ENCODE assay signal across 18 cellular contexts in the genomic region with DNA sequence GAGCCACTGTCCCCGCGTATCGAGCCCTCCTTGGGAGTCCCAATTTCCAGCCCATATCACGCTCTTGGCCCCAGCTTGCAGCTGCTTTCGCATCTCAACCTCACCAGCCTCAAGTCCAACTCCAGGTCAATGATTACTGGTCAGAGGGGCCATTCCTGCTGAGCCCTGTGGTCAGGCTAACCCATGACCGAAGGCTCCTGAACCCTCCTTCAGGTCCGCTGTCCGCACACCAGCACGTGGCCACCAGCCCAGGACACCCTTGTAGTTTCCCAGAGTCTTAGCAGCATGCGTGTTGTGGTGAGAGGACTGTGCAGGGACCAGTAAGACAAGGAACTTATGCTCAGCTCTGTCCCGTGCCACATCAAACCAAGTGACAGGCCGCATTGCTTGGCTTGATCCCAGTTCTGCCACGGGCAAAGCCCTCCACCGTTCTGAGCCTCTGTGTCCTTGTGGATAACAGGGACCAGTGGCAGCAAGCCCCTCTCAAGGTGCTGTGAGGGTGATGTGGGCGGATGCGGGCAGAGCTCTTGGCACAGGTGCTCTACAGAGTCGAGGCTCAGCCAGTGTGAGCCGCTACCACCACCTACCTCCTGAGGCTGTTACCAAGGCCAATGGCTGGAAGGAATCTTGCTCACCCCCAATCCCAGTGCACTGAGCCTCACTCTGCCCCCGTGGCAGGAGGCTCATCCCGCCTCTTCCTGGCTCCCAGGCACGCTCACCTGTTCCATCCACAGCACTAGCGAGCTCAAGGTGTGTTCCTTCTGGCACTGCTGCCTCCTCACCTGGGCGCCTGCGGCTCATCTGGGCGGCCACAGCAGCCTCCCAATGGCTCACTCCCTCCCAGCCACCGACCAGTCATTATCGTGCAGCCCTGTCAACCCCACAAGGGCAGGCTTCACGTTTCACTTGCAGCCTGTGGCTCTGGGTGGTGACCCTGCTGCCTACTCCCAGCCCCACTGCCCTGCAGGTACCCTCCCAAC. TPM values are rescaled to one million over a fixed set of nuclear protein-coding genes. Genes with fewer than 3 reads are reported as not detected.
"Had no signal": no experiment of that assay in that cellular context is flagged by ENCODE, and none has a peak within 500 bp of the region (broad histone marks: within the 10 kb centered on the region; RNA-seq: fewer than 3 reads in every experiment).

No MANE protein-coding gene starts in this region.

- H3K4me1 Mint-ChIP-seq: activated naive CD4-positive, alpha-beta T cell treated with anti-CD3 and anti-CD28 coated beads, Interleukin-2, amount 50 U/mL, for 24 hours had no signal

- H3K27ac ChIP-seq: brain microvascular endothelial cell, hepatocyte had no signal

- H3K36me3 Mint-ChIP-seq: activated naive CD4-positive, alpha-beta T cell treated with anti-CD3 and anti-CD28 coated beads, Interleukin-2, amount 50 U/mL, for 24 hours; naive thymus-derived CD4-positive, alpha-beta T cell had no signal

- H3K27ac Mint-ChIP-seq: activated naive CD4-positive, alpha-beta T cell treated with anti-CD3 and anti-CD28 coated beads, Interleukin-2, amount 50 U/mL, for 24 hours; activated T-cell treated with anti-CD3 and anti-CD28 coated beads, Interleukin-2, amount 50 U/mL, for 24 hours; T-helper 2 cell treated with Interferon-gamma antibody and Interleukin-4, amounts not matched to agents 5 μg/mL and 100 μg/mL, for 36 hours had no signal

- ATAC-seq: naive thymus-derived CD4-positive, alpha-beta T cell had no signal

- H3K79me2 ChIP-seq: hepatocyte had no signal

- H3K4me3 Mint-ChIP-seq: activated naive CD4-positive, alpha-beta T cell treated with anti-CD3 and anti-CD28 coated beads, Interleukin-2, amount 50 U/mL, for 24 hours; activated T-cell treated with anti-CD3 and anti-CD28 coated beads, Interleukin-2, amount 50 U/mL, for 24 hours; naive thymus-derived CD4-positive, alpha-beta T cell; T-helper 2 cell treated with Interferon-gamma antibody and Interleukin-4, amounts not matched to agents 5 μg/mL and 100 μg/mL, for 36 hours had no signal

- H2AFZ ChIP-seq: hepatocyte had no signal

- H3K27me3 ChIP-seq: brain microvascular endothelial cell, hepatocyte had no signal

- H3K4me3 ChIP-seq: hepatocyte had no signal

- H3K4me2 ChIP-seq: hepatocyte had no signal

- H3K36me3 ChIP-seq: brain microvascular endothelial cell had no signal

- FAIRE-seq: urothelium cell line had no signal

- DNase-seq: activated CD4-positive, alpha-beta T cell treated with anti-CD3 and anti-CD28 coated beads, Interleukin-2, amount 50 U/mL, for 1 hour; activated effector memory CD4-positive, alpha-beta T cell treated with Interleukin-2 at 50 U/mL for 16 hours; activated T-cell treated with anti-CD3 and anti-CD28 coated beads, Interleukin-2, amount 50 U/mL, for 24 hours; amygdala; brain microvascular endothelial cell; cerebellar nuclear complex; dermis blood vessel endothelial cell; erythroblast; naive thymus-derived CD4-positive, alpha-beta T cell had no signal

- H3K27me3 Mint-ChIP-seq: activated naive CD4-positive, alpha-beta T cell treated with anti-CD3 and anti-CD28 coated beads, Interleukin-2, amount 50 U/mL, for 24 hours; activated T-cell treated with anti-CD3 and anti-CD28 coated beads, Interleukin-2, amount 50 U/mL, for 24 hours; naive thymus-derived CD4-positive, alpha-beta T cell had no signal

- H3K9me3 Mint-ChIP-seq: activated naive CD4-positive, alpha-beta T cell treated with anti-CD3 and anti-CD28 coated beads, Interleukin-2, amount 50 U/mL, for 24 hours; activated T-cell treated with anti-CD3 and anti-CD28 coated beads, Interleukin-2, amount 50 U/mL, for 24 hours; T-helper 2 cell treated with Interferon-gamma antibody and Interleukin-4, amounts not matched to agents 5 μg/mL and 100 μg/mL, for 36 hours had no signal

RNA-seq across cellular contexts. Expression of a gene that starts 20.4 kb away (rescaled TPM):
- total RNA-seq: dermis blood vessel endothelial cell; hepatocyte; kidney epithelial cell; lung microvascular endothelial cell; naive thymus-derived CD4-positive, alpha-beta T cell; osteoblast; pulmonary artery endothelial cell had no signal
- polyA plus RNA-seq: hepatocyte; naive thymus-derived CD4-positive, alpha-beta T cell; thymus had no signal

RNA-seq across cellular contexts. Expression of a gene that starts 31.7 kb away (rescaled TPM):
- total RNA-seq: dermis blood vessel endothelial cell; hepatocyte; kidney epithelial cell; lung microvascular endothelial cell; naive thymus-derived CD4-positive, alpha-beta T cell; osteoblast; pulmonary artery endothelial cell had no signal
- polyA plus RNA-seq: hepatocyte; naive thymus-derived CD4-positive, alpha-beta T cell; thymus had no signal

RNA-seq across cellular contexts. Expression of a gene that starts 39.0 kb away (rescaled TPM):
- total RNA-seq: dermis blood vessel endothelial cell; hepatocyte; kidney epithelial cell; lung microvascular endothelial cell; naive thymus-derived CD4-positive, alpha-beta T cell; osteoblast; pulmonary artery endothelial cell had no signal
- polyA plus RNA-seq: hepatocyte; naive thymus-derived CD4-positive, alpha-beta T cell; thymus had no signal

RNA-seq across cellular contexts. Expression of a gene that starts 53.9 kb away (rescaled TPM):
- total RNA-seq: dermis blood vessel endothelial cell; hepatocyte; kidney epithelial cell; lung microvascular endothelial cell; naive thymus-derived CD4-positive, alpha-beta T cell; osteoblast; pulmonary artery endothelial cell had no signal
- polyA plus RNA-seq: hepatocyte; naive thymus-derived CD4-positive, alpha-beta T cell; thymus had no signal
